Comparison of ENCODE assay signal across 10 cellular contexts in genomic region chr1:211328084-211328694, GRCh38. TPM values are rescaled to one million over a fixed set of nuclear protein-coding genes. Genes with fewer than 3 reads are reported as not detected.
A peak's percentile ranks its signal among the peaks of the same experiment; 100 is the strongest.
DNase-seq lines count a peak whose midpoint lies in the region; ATAC-seq, FAIRE-seq and TF ChIP-seq lines count a peak whose summit lies in the region.
"Had no signal": no experiment of that assay in that cellular context is flagged by ENCODE, and none has a peak within 500 bp of the region (broad histone marks: within the 10 kb centered on the region; RNA-seq: fewer than 3 reads in every experiment).

No MANE protein-coding gene starts in this region.

- H3K27me3 Mint-ChIP-seq in GM23338 (ENCODE audit: insufficient read depth, low read depth, poor library complexity) (peaks cover 23% of the 10 kb centered on the region), neural crest cell (ENCODE audit: low read depth) (peaks cover 21% of the 10 kb centered on the region)

- H3K4me1 ChIP-seq in GM23338 (ENCODE audit: insufficient read depth) (peaks cover 35% of the 10 kb centered on the region), K562 (replicated peaks in 1 of 2; ENCODE audit: control insufficient read depth in 2 of 2, insufficient read depth in 2 of 2, low read length in 2 of 2) (peaks cover 27 to 28% of the 10 kb centered on the region in 2 experiments)

- H3K36me3 ChIP-seq in GM23338 (ENCODE audit: insufficient read depth) (no peaks in the 10 kb centered on the region), K562 (ENCODE audit: control insufficient read depth, insufficient read depth, low read length) (no peaks in the 10 kb centered on the region)

- ATAC-seq in GM23338 (no peak), K562 (no peak), sciatic nerve (no peak)

- H4K20me1 ChIP-seq in GM23338 (replicated peaks; ENCODE audit: insufficient read depth) (no peaks in the 10 kb centered on the region; the same call in 1 of the 2 replicates), K562 (replicated peaks; ENCODE audit: control insufficient read depth, insufficient read depth, low read length) (0 out of 2 replicates have a peak, but pooled peaks cover 3% of the 10 kb centered on the region)

- peak overlapping the region; percentile 84 for H3K4me3 Mint-ChIP-seq in GM23338
- H3K4me3 Mint-ChIP-seq in neural crest cell = peak overlapping the region; percentile 90

- H3K36me3 Mint-ChIP-seq in GM23338 (ENCODE audit: low read depth) (peaks cover 9% of the 10 kb centered on the region), neural crest cell (ENCODE audit: low read depth) (no peaks in the 10 kb centered on the region)

- peak overlapping the region; percentile 92 for H3K4me2 ChIP-seq in GM23338
- no peak overlapping the region for H3K4me2 ChIP-seq in K562 (ENCODE audit: insufficient read depth, low read length)

- H3K27me3 ChIP-seq in GM23338 (ENCODE audit: insufficient read depth) (peaks cover 22% of the 10 kb centered on the region), K562 (ENCODE audit: control insufficient read depth in 2 of 2, insufficient read depth in 2 of 2, low read length in 2 of 2) (no peaks in the 10 kb centered on the region; a peak in 1 of 5 replicates)

- H2AFZ ChIP-seq in GM23338 = no peak overlapping the region
- no peak overlapping the region for H2AFZ ChIP-seq in K562 (ENCODE audit: low read depth, low read length)

- TF ChIP-seq RAD21 in K562 (CRISPR knock-in tag; conservative IDR thresholded peaks at IDR 0.05 in 1 of 2, IDR thresholded peaks at IDR 0.05 in 1 of 2) = no peak

- TF ChIP-seq EP300 in K562 (IDR thresholded peaks at IDR 0.05; ENCODE audit: low read length) = no peak

- WGBS in K562 (ENCODE audit: insufficient coverage, low coverage, missing lambda C conversion rate) = 78% methylated on average over 11 of the region's 11 CpGs

- TF ChIP-seq CTCF in AG10803 (conservative IDR thresholded peaks at IDR 0.05; ENCODE audit: low read length) = no peak
- TF ChIP-seq CTCF in GM23338 (conservative IDR thresholded peaks at IDR 0.05; ENCODE audit: low read depth in 2 of 2) = no peak
- TF ChIP-seq CTCF in K562 (IDR thresholded peaks at IDR 0.05 in 2 of 3, conservative IDR thresholded peaks at IDR 0.05 in 1 of 3; ENCODE audit: insufficient read depth in 2 of 3, low read depth in 1 of 3, low read length in 3 of 3) = no peak
- no peak for TF ChIP-seq CTCF in neural crest cell (conservative IDR thresholded peaks at IDR 0.05)

- H3K9me3 Mint-ChIP-seq in GM23338 = no peaks in the 10 kb centered on the region
- no peaks in the 10 kb centered on the region for H3K9me3 Mint-ChIP-seq in neural crest cell

- no peak overlapping the region for H3K27ac Mint-ChIP-seq in GM23338
- no peak overlapping the region for H3K27ac Mint-ChIP-seq in neural crest cell (ENCODE audit: unreplicated experiment)

- BruUV-seq in K562 (replicated peaks; lab: Mats Ljungman, UMichigan) = TSS peak; percentile 46

- TF ChIP-seq POLR2A in K562 (conservative IDR thresholded peaks at IDR 0.05) = no peak

- POLR2A ChIA-PET in K562 (lab: Yijun Ruan, JAX) = interaction anchor here (0.5 to 2.1 kb wide), 14 partner anchors 8 to 278 kb away, joined by 3 to 15 read pairs (median 4); no protein-coding TSS in a partner anchor

- FAIRE-seq in K562 (lab: Jason Lieb, UNC) = no peak

- H3K9ac ChIP-seq in K562 (ENCODE audit: insufficient read depth in 1 of 2, low read depth in 2 of 2, low read length in 2 of 2) = no peak overlapping the region

- H3K4me1 Mint-ChIP-seq in GM23338 = peaks cover 51% of the 10 kb centered on the region
- H3K4me1 Mint-ChIP-seq in neural crest cell = peaks cover 40% of the 10 kb centered on the region

- peaks cover 45% of the 10 kb centered on the region for H3K79me2 ChIP-seq in GM23338 (replicated peaks; ENCODE audit: insufficient read depth)
- H3K79me2 ChIP-seq in K562 (ENCODE audit: control insufficient read depth, insufficient read depth, low read length) = no peaks in the 10 kb centered on the region

- intact Hi-C loops in K562 (cut with micrococcal nuclease) = no loop called here
- intact Hi-C loops in sciatic nerve (cut with DNase I) = no loop called here

- no peak overlapping the region for H3K27ac ChIP-seq in GM23338 (ENCODE audit: low read depth)
- H3K27ac ChIP-seq in K562 (ENCODE audit: extremely low read depth, low read depth, low read length) = no peak overlapping the region

- no peak for DNase-seq in AG10803 (ENCODE audit: low read depth)
- DNase-seq in GM23338 (ENCODE audit: low spot score) = no peak
- DNase-seq in K562 (ENCODE audit: extremely low read depth in 1 of 4, low spot score in 3 of 4) = no peak
- no peak for DNase-seq in neural crest cell (ENCODE audit: low read depth, low spot score)
- no peak for DNase-seq in NOMO-1 treated with DMSO at 0.1 percent for 48 hours (lab: John Stamatoyannopoulos, UW; ENCODE audit: unreplicated experiment)
- DNase-seq in sciatic nerve (ENCODE audit: low spot score) = no peak
- DNase-seq in DMS153 treated with DMSO at 0.1 percent for 48 hours (lab: John Stamatoyannopoulos, UW; ENCODE audit: unreplicated experiment) = no peak
- no peak for DNase-seq in GOT3 (lab: John Stamatoyannopoulos, UW)
- DNase-seq: activated gamma-delta T cell, NCI-H510A had no signal

- H3K9me1 ChIP-seq in K562 (ENCODE audit: control insufficient read depth, insufficient read depth, low read length) = no peaks in the 10 kb centered on the region

- no peaks in the 10 kb centered on the region for H3K9me3 ChIP-seq in K562 (replicated peaks; ENCODE audit: control insufficient read depth, insufficient read depth, low read depth, low read length)

- peak overlapping the region; percentile 77 for H3K4me3 ChIP-seq in AG10803 (ENCODE audit: low read length)
- peak overlapping the region; percentile 77; the same call in 1 of the 2 replicates for H3K4me3 ChIP-seq in GM23338
- H3K4me3 ChIP-seq in K562 = no peak overlapping the region

- no peaks in the 10 kb centered on the region for H3K9me2 ChIP-seq in GM23338 (ENCODE audit: insufficient read depth)

- in situ Hi-C loops in K562 (cut with MboI) = loop anchor here (10.0 kb wide), 1 partner anchor 327 kb away; no protein-coding TSS in a partner anchor

- CTCF ChIA-PET in K562 (lab: Yijun Ruan, JAX; ENCODE audit: low intra/inter-chr PET ratio) = no interaction called here

- H3F3A ChIP-seq in GM23338 (replicated peaks; ENCODE audit: low read depth) = no peaks in the 10 kb centered on the region

TF ChIP-seq in GM23338, 12 proteins besides CTCF, POLR2A, EP300 and RAD21 (continues in another document):
- TF ChIP-seq ETS1 (IDR thresholded peaks at IDR 0.05) (no peak), EZH2phosphoT487 (IDR thresholded peaks at IDR 0.05; ENCODE audit: unreplicated experiment) (no peak), EZH2 (IDR thresholded peaks at IDR 0.05; ENCODE audit: low read depth, unreplicated experiment) (no peak), STAT1 (IDR thresholded peaks at IDR 0.05; ENCODE audit: unreplicated experiment) (no peak)

TF ChIP-seq in K562, 482 proteins besides CTCF, POLR2A, EP300 and RAD21 (continues in another document):
- TF ChIP-seq CBX3 (IDR thresholded peaks at IDR 0.05; ENCODE audit: borderline replicate concordance in 1 of 2, low read length in 2 of 2) (peak in 1 of 2 experiments; percentile 87; a peak in 1 of 3 replicates), ARNT (IDR thresholded peaks at IDR 0.05) (no peak), POLR2B (IDR thresholded peaks at IDR 0.05; ENCODE audit: low read depth, partially characterized antibody) (no peak)
- TF ChIP-seq, protein P1, sequence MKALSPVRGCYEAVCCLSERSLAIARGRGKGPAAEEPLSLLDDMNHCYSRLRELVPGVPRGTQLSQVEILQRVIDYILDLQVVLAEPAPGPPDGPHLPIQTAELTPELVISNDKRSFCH (CRISPR knock-in tag; IDR thresholded peaks at IDR 0.05) = no peak
- TF ChIP-seq, protein P1 (tag; IDR thresholded peaks at IDR 0.05) = peak; percentile 21; the same call in 1 of the 2 replicates

RNA-seq across cellular contexts. Expression of gene TRAF5, which starts 1.6 kb away (rescaled TPM):
- 17.8 and 18.9 TPM in 2 replicates for total RNA-seq in GM23338 (2014; rRNA removed; shearing (Covaris generic))
- polyA plus RNA-seq in GM23338 (2016; fragmentation: Nextera tagmentation; extraction: Ambion mirVana) = 7.4 and 9.2 TPM in 2 replicates
- total RNA-seq in K562 (2011; cell fraction: chromatin; rRNA removed; ENCODE audit: low replicate concordance) = 14.9 and 15.0 TPM in 2 replicates
- 7.1 and 7.5 TPM in 2 replicates for total RNA-seq in K562 (2011; cell fraction: nucleolus; rRNA removed)
- 11.6 and 16.0 TPM in 2 replicates for total RNA-seq in K562 (2011; cell fraction: nucleoplasm; rRNA removed)
- 5.1 and 5.2 TPM in 2 replicates for total RNA-seq in K562 (2014; rRNA removed)
- total RNA-seq in K562 (2014; rRNA removed; fragmentation: Illumina TruSeq; extraction: Trizol) = 4.8 and 5.5 TPM in 2 replicates
- total RNA-seq in K562 (2015; rRNA removed; fragmentation: Illumina TruSeq; extraction: Trizol) = 8.9 and 9.3 TPM in 2 replicates
- total RNA-seq in K562 (2021) = 5.4 and 5.7 TPM in 2 replicates
- 5.3 and 5.8 TPM in 2 replicates for polyA plus RNA-seq in K562 (2011; rRNA removed)
- 2.0 and 3.5 TPM in 2 replicates for polyA plus RNA-seq in K562 (2011; cell fraction: cytosol; rRNA removed)
- 21.1 and 28.3 TPM in 2 replicates for polyA plus RNA-seq in K562 (2011; cell fraction: nucleus; rRNA removed)
- polyA plus RNA-seq in K562 (2012) = 5.0 and 7.9 TPM in 2 replicates
- 5.9 and 7.4 TPM in 2 replicates for polyA plus RNA-seq in K562 (2014; fragmentation: Illumina TruSeq; extraction: Trizol)
- polyA plus RNA-seq in K562 (2014; fragmentation: Nextera tagmentation; extraction: Ambion mirVana) = 1 to 10 TPM; 2.0 to 2.8 TPM
- polyA plus RNA-seq in K562 (2014; rRNA removed) = 5.9 and 6.7 TPM in 2 replicates
- polyA minus RNA-seq in K562 (2011; rRNA and poly(A)+ RNA removed) = 4.8 and 5.0 TPM in 2 replicates
- 2.2 and 2.5 TPM in 2 replicates for polyA minus RNA-seq in K562 (2011; cell fraction: cytosol; rRNA and poly(A)+ RNA removed)
- polyA minus RNA-seq in K562 (2011; cell fraction: nucleus; rRNA and poly(A)+ RNA removed) = 5.5 and 7.7 TPM in 2 replicates
- 12.1 and 12.6 TPM in 2 replicates for total RNA-seq in neural crest cell
- 22.0 TPM for total RNA-seq in sciatic nerve
